12 cellular contexts compared by ENCODE assay signal in genomic region chr17:28701987-28702751, GRCh38. TPM values are rescaled to one million over a fixed set of nuclear protein-coding genes. Genes with fewer than 3 reads are reported as not detected.
DNase-seq lines count a peak whose midpoint lies in the region; ATAC-seq and TF ChIP-seq lines count a peak whose summit lies in the region.
"Had no signal": no experiment of that assay in that cellular context is flagged by ENCODE, and none has a peak within 500 bp of the region (broad histone marks: within the 10 kb centered on the region; RNA-seq: fewer than 3 reads in every experiment).

No MANE protein-coding gene starts in this region.

- no peaks in the 10 kb centered on the region for H3K9me3 Mint-ChIP-seq in activated T-cell treated with anti-CD3 and anti-CD28 coated beads, Interleukin-2, amount 50 U/mL, for 24 hours
- peaks cover 4% of the 10 kb centered on the region for H3K9me3 Mint-ChIP-seq in glutamatergic neuron (ENCODE audit: unreplicated experiment)
- no peaks in the 10 kb centered on the region for H3K9me3 Mint-ChIP-seq in stimulated activated memory B cell treated with anti-CD40 and anti-IgM and Interleukin-4, amounts not matched to agents 10 μg/mL and 1 μg/mL and 100 μg/mL, for 72 hours

- POLR2A ChIA-PET in RWPE1 (lab: Yijun Ruan, JAX; ENCODE audit: low non-redundant PET) (interaction anchor here (0.6 kb wide), 1 partner anchor 52 kb away, joined by 7 read pairs; no protein-coding TSS in a partner anchor), HEK293T (lab: Yijun Ruan, JAX) (interaction anchor here (1.0 to 15.7 kb wide), 4 partner anchors 9 to 40 kb away, joined by 3 to 309 read pairs (median 14); partner anchors contain the start of genes NEK8, PROCA1, RPL23A and SDF2)

- DNase-seq in activated T-cell treated with anti-CD3 and anti-CD28 coated beads, Interleukin-2, amount 50 U/mL, for 24 hours, result no peak
- DNase-seq in activated T-cell treated with anti-CD3 and anti-CD28 coated beads, Interleukin-2, amount 50 U/mL, for 48 hours, result no peak
- DNase-seq in RWPE1 (ENCODE audit: low spot score), result no peak
- no peak for DNase-seq in glutamatergic neuron
- DNase-seq in substantia nigra (lab: John Stamatoyannopoulos, UW), result peak in 39 of 49 donors; percentile 13 to 81 (median 53)
- DNase-seq in OCI-M1 (lab: John Stamatoyannopoulos, UW), result no peak
- no peak for DNase-seq in HEK293T (ENCODE audit: extremely low spot score)
- DNase-seq: activated T-cell treated with anti-CD3 and anti-CD28 coated beads, Interleukin-2, amount 50 U/mL, for 1 hour; NCI-H526 treated with DMSO at 0.1 percent for 48 hours; tibial artery had no signal

- no peak overlapping the region for H3K4me3 Mint-ChIP-seq in activated T-cell treated with anti-CD3 and anti-CD28 coated beads, Interleukin-2, amount 50 U/mL, for 24 hours
- no peak overlapping the region for H3K4me3 Mint-ChIP-seq in glutamatergic neuron (ENCODE audit: unreplicated experiment)
- H3K4me3 Mint-ChIP-seq in stimulated activated memory B cell treated with anti-CD40 and anti-IgM and Interleukin-4, amounts not matched to agents 10 μg/mL and 1 μg/mL and 100 μg/mL, for 72 hours, result no peak overlapping the region

- peak overlapping the region; percentile 76 for H3K27ac Mint-ChIP-seq in activated T-cell treated with anti-CD3 and anti-CD28 coated beads, Interleukin-2, amount 50 U/mL, for 24 hours
- peak overlapping the region; percentile 9 for H3K27ac Mint-ChIP-seq in glutamatergic neuron (ENCODE audit: unreplicated experiment)
- H3K27ac Mint-ChIP-seq in stimulated activated memory B cell treated with anti-CD40 and anti-IgM and Interleukin-4, amounts not matched to agents 10 μg/mL and 1 μg/mL and 100 μg/mL, for 72 hours, result no peak overlapping the region

- ATAC-seq in stimulated activated memory B cell treated with anti-CD40 and anti-IgM and Interleukin-4, amounts not matched to agents 10 μg/mL and 1 μg/mL and 100 μg/mL, for 72 hours, result no peak

- TF ChIP-seq CTCF in RWPE1 (conservative IDR thresholded peaks at IDR 0.05; ENCODE audit: low read depth) (no peak), glutamatergic neuron (IDR thresholded peaks at IDR 0.05; ENCODE audit: partially characterized antibody, unreplicated experiment) (no peak)

- H3K27me3 Mint-ChIP-seq in activated T-cell treated with anti-CD3 and anti-CD28 coated beads, Interleukin-2, amount 50 U/mL, for 24 hours, result no peaks in the 10 kb centered on the region
- peaks cover 15% of the 10 kb centered on the region for H3K27me3 Mint-ChIP-seq in glutamatergic neuron (ENCODE audit: unreplicated experiment)
- H3K27me3 Mint-ChIP-seq in stimulated activated memory B cell treated with anti-CD40 and anti-IgM and Interleukin-4, amounts not matched to agents 10 μg/mL and 1 μg/mL and 100 μg/mL, for 72 hours, result no peaks in the 10 kb centered on the region

- CTCF ChIA-PET in RWPE1 (lab: Yijun Ruan, JAX) (no interaction called here), HEK293T (lab: Yijun Ruan, JAX) (interaction anchor here (0.8 kb wide), 1 partner anchor 58 kb away, joined by 3 read pairs; no protein-coding TSS in a partner anchor)

- H3K36me3 Mint-ChIP-seq in activated T-cell treated with anti-CD3 and anti-CD28 coated beads, Interleukin-2, amount 50 U/mL, for 24 hours (ENCODE audit: low read depth), result peaks cover 94% of the 10 kb centered on the region
- peaks cover 6% of the 10 kb centered on the region for H3K36me3 Mint-ChIP-seq in glutamatergic neuron (ENCODE audit: unreplicated experiment)
- peaks cover 66% of the 10 kb centered on the region for H3K36me3 Mint-ChIP-seq in stimulated activated memory B cell treated with anti-CD40 and anti-IgM and Interleukin-4, amounts not matched to agents 10 μg/mL and 1 μg/mL and 100 μg/mL, for 72 hours

- H3K27ac ChIP-seq in RWPE1 (peak overlapping the region; percentile 51), substantia nigra (ENCODE audit: low read depth, low read length, poor library complexity, severe bottlenecking) (peak overlapping the region; percentile 78)
- H3K27ac ChIP-seq: cardiac muscle cell, tibial artery had no signal

- peaks cover 10% of the 10 kb centered on the region for H3K4me1 Mint-ChIP-seq in activated T-cell treated with anti-CD3 and anti-CD28 coated beads, Interleukin-2, amount 50 U/mL, for 24 hours (ENCODE audit: low read depth)
- H3K4me1 Mint-ChIP-seq in glutamatergic neuron (ENCODE audit: low read depth, unreplicated experiment), result peaks cover under 1% of the 10 kb centered on the region
- H3K4me1 Mint-ChIP-seq in stimulated activated memory B cell treated with anti-CD40 and anti-IgM and Interleukin-4, amounts not matched to agents 10 μg/mL and 1 μg/mL and 100 μg/mL, for 72 hours, result peaks cover 8% of the 10 kb centered on the region

TF ChIP-seq in HEK293T, 16 proteins besides CTCF, POLR2A, EP300 and RAD21:
- TF ChIP-seq LEF1 (IDR thresholded peaks at IDR 0.05; ENCODE audit: borderline replicate concordance), result no peak
- no peak for TF ChIP-seq CTBP1 (IDR thresholded peaks at IDR 0.05; ENCODE audit: borderline replicate concordance)
- no peak for TF ChIP-seq BHLHE40 (IDR thresholded peaks at IDR 0.05; ENCODE audit: borderline replicate concordance)
- no peak for TF ChIP-seq ELF4 (IDR thresholded peaks at IDR 0.05)
- no peak for TF ChIP-seq NFRKB (IDR thresholded peaks at IDR 0.05)
- TF ChIP-seq FOXA1 (IDR thresholded peaks at IDR 0.05), result no peak
- TF ChIP-seq L3MBTL2 (conservative IDR thresholded peaks at IDR 0.05), result no peak
- no peak for TF ChIP-seq ARNT (IDR thresholded peaks at IDR 0.05)
- no peak for TF ChIP-seq SUZ12 (IDR thresholded peaks at IDR 0.05)
- TF ChIP-seq ZNF384 (IDR thresholded peaks at IDR 0.05), result no peak
- TF ChIP-seq FOXK2 (IDR thresholded peaks at IDR 0.05), result no peak
- no peak for TF ChIP-seq TARDBP (IDR thresholded peaks at IDR 0.05)
- no peak for TF ChIP-seq FOXM1 (IDR thresholded peaks at IDR 0.05; ENCODE audit: borderline replicate concordance)
- TF ChIP-seq SP1 (IDR thresholded peaks at IDR 0.05), result no peak
- no peak for TF ChIP-seq HDGF (IDR thresholded peaks at IDR 0.05; ENCODE audit: borderline replicate concordance)
- TF ChIP-seq, protein P1, sequence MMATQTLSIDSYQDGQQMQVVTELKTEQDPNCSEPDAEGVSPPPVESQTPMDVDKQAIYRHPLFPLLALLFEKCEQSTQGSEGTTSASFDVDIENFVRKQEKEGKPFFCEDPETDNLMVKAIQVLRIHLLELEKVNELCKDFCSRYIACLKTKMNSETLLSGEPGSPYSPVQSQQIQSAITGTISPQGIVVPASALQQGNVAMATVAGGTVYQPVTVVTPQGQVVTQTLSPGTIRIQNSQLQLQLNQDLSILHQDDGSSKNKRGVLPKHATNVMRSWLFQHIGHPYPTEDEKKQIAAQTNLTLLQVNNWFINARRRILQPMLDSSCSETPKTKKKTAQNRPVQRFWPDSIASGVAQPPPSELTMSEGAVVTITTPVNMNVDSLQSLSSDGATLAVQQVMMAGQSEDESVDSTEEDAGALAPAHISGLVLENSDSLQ (IDR thresholded peaks at IDR 0.05), result no peak

RNA-seq across cellular contexts. Expression of gene PROCA1, which starts 9.5 kb away (rescaled TPM):
- total RNA-seq in glutamatergic neuron (ENCODE audit: unreplicated experiment), result 36.5 TPM

RNA-seq across cellular contexts. Expression of gene RAB34, which starts 15.5 kb away (rescaled TPM):
- total RNA-seq in glutamatergic neuron (ENCODE audit: unreplicated experiment), result 54.3 TPM

RNA-seq across cellular contexts. Expression of gene RPL23A, which starts 17.6 kb away (rescaled TPM):
- total RNA-seq in glutamatergic neuron (ENCODE audit: unreplicated experiment), result 627 TPM

RNA-seq across cellular contexts. Expression of gene TLCD1, which starts 23.9 kb away (rescaled TPM):
- 8.2 TPM for total RNA-seq in glutamatergic neuron (ENCODE audit: unreplicated experiment)

RNA-seq across cellular contexts. Expression of gene NEK8, which starts 26.4 kb away (rescaled TPM):
- 5.9 TPM for total RNA-seq in glutamatergic neuron (ENCODE audit: unreplicated experiment)

Comparison
In these comparisons a context has a peak if more than half of its experiments do, and no peak if none do; other contexts are left out.
1. DNase-seq: peak in substantia nigra (39 of 49); none in activated T-cell treated with anti-CD3 and anti-CD28 coated beads, Interleukin-2, amount 50 U/mL, for 24 hours (single experiment), activated T-cell treated with anti-CD3 and anti-CD28 coated beads, Interleukin-2, amount 50 U/mL, for 48 hours (0 of 2), RWPE1 (single experiment), glutamatergic neuron (single experiment), OCI-M1 (single experiment) and HEK293T (single experiment).